Comparison of ENCODE assay signal across 8 cellular contexts in the genomic region with DNA sequence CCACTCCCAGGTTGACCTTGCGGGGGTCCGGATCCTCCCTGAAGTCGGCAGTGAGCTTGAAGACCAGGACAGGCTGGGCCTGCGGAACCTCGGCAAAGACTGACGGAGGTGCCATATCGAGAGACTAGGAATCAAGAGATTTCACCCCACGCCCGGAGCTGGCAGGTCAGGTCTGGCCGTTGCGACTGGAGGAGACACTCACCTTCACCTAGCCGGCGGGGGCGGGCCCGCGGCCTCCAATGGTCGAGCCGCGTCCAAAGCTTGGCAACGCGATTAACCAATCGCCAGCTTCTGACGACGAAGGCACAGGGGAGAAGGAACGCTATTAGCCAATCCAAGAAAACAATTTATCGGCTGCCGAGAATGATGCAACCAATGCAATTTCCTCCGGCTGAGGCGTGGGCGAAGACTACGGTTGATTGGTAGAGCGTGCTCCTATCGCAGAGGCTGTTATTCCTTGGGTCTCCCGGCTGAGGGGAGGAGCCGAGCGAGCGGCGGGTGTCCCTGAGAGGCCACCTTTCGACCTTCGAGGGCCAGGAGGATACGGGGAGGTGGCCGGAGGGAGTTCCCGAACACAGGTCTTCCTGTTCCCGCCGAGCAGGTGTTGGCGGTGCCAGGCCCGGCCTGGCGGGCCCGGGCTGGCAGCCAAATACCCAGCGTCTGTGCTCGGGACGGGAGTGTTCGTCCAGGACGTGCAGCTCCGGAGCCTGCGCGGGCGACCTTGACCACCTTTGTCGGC. TPM values are rescaled to one million over a fixed set of nuclear protein-coding genes. Genes with fewer than 3 reads are reported as not detected.
A peak's percentile ranks its signal among the peaks of the same experiment; 100 is the strongest.
DNase-seq lines count a peak whose midpoint lies in the region; ATAC-seq and TF ChIP-seq lines count a peak whose summit lies in the region.

Gene GOT1 (minus strand): TSS at position 174 of the 739 bp plus-strand sequence. CDS start 59 bp downstream, at position 115.

- in situ Hi-C loops in GM18951 (cut with MboI; ENCODE audit: low sequenced_read_pairs, unreplicated experiment) = no loop called here

- H3K27ac ChIP-seq in caudate nucleus (ENCODE audit: low read depth, low read length) (peak within 1 kb of the TSS; percentile 93), smooth muscle cell (ENCODE audit: low read depth) (peak within 1 kb of the TSS; percentile 73)

- no peaks in the 10 kb centered on the region for H3K27me3 ChIP-seq in smooth muscle cell (ENCODE audit: low read depth)

- H3K27me3 Mint-ChIP-seq in activated B cell treated with CpG ODN at 0.5 μM for 24 hours = no peaks in the 10 kb centered on the region

- H3K9me3 Mint-ChIP-seq in activated B cell treated with CpG ODN at 0.5 μM for 24 hours = no peaks in the 10 kb centered on the region

- peak within 1 kb of the TSS; percentile 98 for H3K4me3 Mint-ChIP-seq in activated B cell treated with CpG ODN at 0.5 μM for 24 hours

- H3K36me3 Mint-ChIP-seq in activated B cell treated with CpG ODN at 0.5 μM for 24 hours (ENCODE audit: low read depth) = peaks cover 13% of the 10 kb centered on the region

- TF ChIP-seq CTCF in activated B cell treated with CpG ODN at 0.5 μM for 24 hours (IDR thresholded peaks at IDR 0.05) (no peak), smooth muscle cell (IDR thresholded peaks at IDR 0.05; ENCODE audit: borderline replicate concordance, insufficient read depth, poor library complexity, severe bottlenecking) (no peak)

- peak within 1 kb of the TSS; percentile 92 for H3K27ac Mint-ChIP-seq in activated B cell treated with CpG ODN at 0.5 μM for 24 hours

- H3K9me3 ChIP-seq in smooth muscle cell (replicated peaks; ENCODE audit: low read depth) = no peaks in the 10 kb centered on the region

- POLR2A ChIA-PET in activated B cell treated with CpG ODN at 0.5 μM for 24 hours (lab: Charles Lee) = interaction anchor here (0.5 to 3.4 kb wide), 16 partner anchors 68 to 1694 kb away, joined by 3 to 26 read pairs (median 4); partner anchors contain the start of genes COX15, CUTC, ENTPD7 and HIF1AN

- 1% methylated on average over 59 of the region's 59 CpGs for WGBS in smooth muscle cell (ENCODE audit: low lambda C conversion rate)

- peak within 1 kb of the TSS; percentile 91 for H2AFZ ChIP-seq in smooth muscle cell (ENCODE audit: low read depth)

- no peaks in the 10 kb centered on the region for H3K36me3 ChIP-seq in smooth muscle cell (ENCODE audit: low read depth)

- CTCF ChIA-PET in activated B cell treated with CpG ODN at 0.5 μM for 24 hours (lab: Charles Lee) = interaction anchor here (1.7 to 1.9 kb wide), 2 partner anchors 38 to 181 kb away, joined by 7 read pairs; no protein-coding TSS in a partner anchor

- peak within 1 kb of the TSS; percentile 86 for H3K9ac ChIP-seq in smooth muscle cell (ENCODE audit: low read depth)

- TF ChIP-seq POLR2A in GM18951 (IDR thresholded peaks at IDR 0.05; ENCODE audit: extremely low read depth, insufficient read depth, insufficient read length) = peak; percentile 80

- H3K4me1 ChIP-seq in smooth muscle cell (ENCODE audit: low read depth) = peaks cover 15% of the 10 kb centered on the region

- peak within 1 kb of the TSS; percentile 73 for H3K4me3 ChIP-seq in smooth muscle cell

- peaks cover 29% of the 10 kb centered on the region for H3K4me1 Mint-ChIP-seq in activated B cell treated with CpG ODN at 0.5 μM for 24 hours

- H3K4me2 ChIP-seq in smooth muscle cell = peak within 1 kb of the TSS; percentile 97

- intact Hi-C loops in activated B cell treated with CpG ODN at 0.5 μM for 24 hours (cut with micrococcal nuclease) = loop anchor here (1.0 to 10.0 kb wide), 7 partner anchors 38 to 984 kb away; partner anchors contain the start of genes COX15, CUTC, HPS1 and SLC25A28

- peak; percentile 97 for ATAC-seq in HG03196 (IDR thresholded peaks at IDR 0.05; ENCODE audit: unreplicated experiment)
- peak; percentile 91 for ATAC-seq in activated B cell treated with CpG ODN at 0.5 μM for 24 hours (ENCODE audit: low read depth)

- H3K79me2 ChIP-seq in smooth muscle cell (ENCODE audit: low read depth) = peaks cover 48% of the 10 kb centered on the region

- no peaks in the 10 kb centered on the region for H3F3A ChIP-seq in smooth muscle cell (ENCODE audit: low read depth)

- H4K20me1 ChIP-seq in smooth muscle cell (ENCODE audit: low read depth) = peaks cover 8% of the 10 kb centered on the region

- DNase-seq in AG08395 (ENCODE audit: low spot score) (peak; percentile 100), NCI-H345 (lab: John Stamatoyannopoulos, UW) (peak; percentile 97), activated B cell treated with CpG ODN at 0.5 μM for 24 hours (peak; percentile 85), caudate nucleus (lab: John Stamatoyannopoulos, UW) (peak; percentile 85 to 99 (median 96)), iPS-NIHi7 (ENCODE audit: extremely low spot score) (peak; percentile 99), smooth muscle cell (lab: John Stamatoyannopoulos, UW; ENCODE audit: unreplicated experiment) (peak; percentile 73)

RNA-seq across cellular contexts. Expression of gene GOT1, which starts in this region (rescaled TPM):
- total RNA-seq in activated B cell treated with CpG ODN at 0.5 μM for 24 hours (30.1 and 31.4 TPM in 2 replicates), smooth muscle cell (22.0 and 34.7 TPM in 2 replicates)
- polyA plus RNA-seq in smooth muscle cell = 38.6 and 44.4 TPM in 2 replicates

Comparison
In these comparisons a context has a peak if more than half of its experiments do, and no peak if none do; other contexts are left out.
1. Peak in every context shown above with its lines: DNase-seq, ATAC-seq, H3K4me3 ChIP-seq and H3K27ac ChIP-seq.